Comparison of ENCODE assay signal across 18 cellular contexts in the genomic region with DNA sequence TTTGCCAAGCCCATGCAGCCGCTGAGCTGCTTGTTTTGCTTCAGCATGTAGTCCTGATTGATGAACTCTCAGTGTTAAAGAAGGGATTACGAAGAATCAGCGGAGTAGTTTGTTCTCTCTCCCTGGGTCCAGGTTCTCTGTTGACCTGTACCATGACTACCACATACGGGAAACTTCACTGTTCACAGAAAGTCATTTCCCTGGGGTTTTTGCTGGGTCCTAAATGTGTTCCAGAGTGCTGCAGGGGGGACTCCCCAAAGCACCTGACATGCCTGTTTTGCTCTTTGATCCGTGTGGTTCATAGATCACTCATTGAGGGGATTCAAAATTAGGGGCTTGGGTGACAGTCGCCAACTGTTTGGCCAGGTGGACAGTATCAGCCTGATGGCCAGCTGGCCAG.
"Had no signal": no experiment of that assay in that cellular context is flagged by ENCODE, and none has a peak within 500 bp of the region (broad histone marks: within the 10 kb centered on the region; RNA-seq: fewer than 3 reads in every experiment).

No MANE protein-coding gene starts in this region.

- H3K9me3 Mint-ChIP-seq: activated CD4-positive, alpha-beta memory T cell treated with anti-CD3 and anti-CD28 coated beads for 36 hours; activated naive CD4-positive, alpha-beta T cell treated with anti-CD3 and anti-CD28 coated beads, Interleukin-2, amount 10 ng/mL, durations not matched to agents 7 days and 5 days; memory B cell; natural killer cell treated with Interleukin-12 subunit alpha and Interleukin-12 subunit beta and Interleukin-15 and Interleukin-18, amount 100 ng/mL, for 72 hours had no signal

- ATAC-seq: left lung; natural killer cell treated with Interleukin-12 subunit alpha and Interleukin-12 subunit beta and Interleukin-15 and Interleukin-18, amount 100 ng/mL, for 72 hours had no signal

- H3K9me3 ChIP-seq: esophagus squamous epithelium, left lung, right atrium auricular region, tibial artery had no signal

- H3K27ac ChIP-seq: esophagus squamous epithelium, left lung, right atrium auricular region, tibial artery had no signal

- H3K27me3 Mint-ChIP-seq: activated CD4-positive, alpha-beta memory T cell treated with anti-CD3 and anti-CD28 coated beads for 36 hours; activated naive CD4-positive, alpha-beta T cell treated with anti-CD3 and anti-CD28 coated beads, Interleukin-2, amount 10 ng/mL, durations not matched to agents 7 days and 5 days; memory B cell; natural killer cell treated with Interleukin-12 subunit alpha and Interleukin-12 subunit beta and Interleukin-15 and Interleukin-18, amount 100 ng/mL, for 72 hours had no signal

- H3K27ac Mint-ChIP-seq: activated CD4-positive, alpha-beta memory T cell treated with anti-CD3 and anti-CD28 coated beads for 36 hours; activated naive CD4-positive, alpha-beta T cell treated with anti-CD3 and anti-CD28 coated beads, Interleukin-2, amount 10 ng/mL, durations not matched to agents 7 days and 5 days; natural killer cell treated with Interleukin-12 subunit alpha and Interleukin-12 subunit beta and Interleukin-15 and Interleukin-18, amount 100 ng/mL, for 72 hours had no signal

- H3K27me3 ChIP-seq: esophagus squamous epithelium, left lung, right atrium auricular region, tibial artery had no signal

- DNase-seq: activated CD4-positive, alpha-beta memory T cell treated with anti-CD3 and anti-CD28 coated beads for 36 hours; activated naive CD4-positive, alpha-beta T cell treated with anti-CD3 and anti-CD28 coated beads, Interleukin-2, amount 10 ng/mL, durations not matched to agents 7 days and 5 days; amniotic stem cell; central memory CD4-positive, alpha-beta T cell; cortex of kidney; effector CD8-positive, alpha-beta T cell; esophagus squamous epithelium; hypothalamus; kidney; left lung; nucleus accumbens; stimulated activated CD4-positive, alpha-beta T cell treated with anti-CD3 and anti-CD28 coated beads, Interleukin-4, amount 100 ng/mL, for 1 hour; stimulated activated naive CD4-positive, alpha-beta T cell; T1000; tibial artery had no signal

- H3K4me3 Mint-ChIP-seq: activated CD4-positive, alpha-beta memory T cell treated with anti-CD3 and anti-CD28 coated beads for 36 hours; activated naive CD4-positive, alpha-beta T cell treated with anti-CD3 and anti-CD28 coated beads, Interleukin-2, amount 10 ng/mL, durations not matched to agents 7 days and 5 days; memory B cell; natural killer cell treated with Interleukin-12 subunit alpha and Interleukin-12 subunit beta and Interleukin-15 and Interleukin-18, amount 100 ng/mL, for 72 hours had no signal

- H3K4me3 ChIP-seq: esophagus squamous epithelium, left lung, right atrium auricular region, tibial artery had no signal
